8 cellular contexts compared by ENCODE assay signal in the genomic region with DNA sequence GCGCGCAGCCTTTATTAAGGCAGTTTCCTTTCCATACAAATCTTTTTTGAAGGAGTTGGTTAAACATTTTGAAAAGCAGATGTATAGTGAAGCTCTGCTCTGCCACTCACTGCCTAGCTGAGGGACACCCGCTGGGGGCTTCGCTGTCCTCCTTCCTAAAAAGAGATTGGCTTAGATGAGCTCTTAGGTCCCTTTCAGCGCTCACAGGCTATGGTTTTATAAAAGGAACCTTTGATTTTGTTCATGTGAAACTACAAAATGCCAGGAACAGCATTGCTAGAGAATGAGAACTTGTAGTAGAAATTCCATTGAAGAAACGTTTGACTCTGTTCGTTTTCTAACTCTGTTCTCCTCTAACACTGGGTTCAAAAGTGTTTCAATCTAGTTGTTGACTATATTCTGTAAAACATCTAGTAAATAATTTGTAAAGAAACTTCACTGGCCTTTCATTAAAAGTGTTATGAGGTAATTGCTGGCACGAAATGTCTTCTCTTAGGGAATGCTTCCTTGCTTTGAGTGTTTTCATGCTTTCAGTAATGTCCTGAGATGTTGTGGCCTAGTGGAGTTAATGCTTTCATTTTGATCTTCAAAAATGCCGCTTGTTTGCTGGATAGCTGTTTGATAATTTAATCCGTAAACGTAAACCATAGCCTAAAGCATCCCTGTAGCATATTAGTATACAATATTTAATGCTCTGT.
DNase-seq lines count a peak whose midpoint lies in the region; ATAC-seq and TF ChIP-seq lines count a peak whose summit lies in the region.

No MANE protein-coding gene starts in this region.

- 0 out of 2 replicates have a peak overlapping the region, but pooled peaks have one; percentile 80 for H3K27ac ChIP-seq in DOHH2 (ENCODE audit: low read depth, low read length)
- peak overlapping the region; percentile 93 for H3K27ac ChIP-seq in effector memory CD4-positive, alpha-beta T cell (ENCODE audit: insufficient read depth, low read length, poor library complexity, severe bottlenecking)

- H3K4me3 Mint-ChIP-seq in nephron = peak overlapping the region; percentile 97 to 100 (median 99)

- ATAC-seq in GM21367 (IDR thresholded peaks at IDR 0.05; ENCODE audit: unreplicated experiment) = no peak

- peaks cover 9% of the 10 kb centered on the region for H3K27me3 Mint-ChIP-seq in nephron (ENCODE audit: low read depth)

- no peaks in the 10 kb centered on the region for H3K9me2 ChIP-seq in DOHH2 (replicated peaks; ENCODE audit: control insufficient read depth, low read length)

- peak overlapping the region; percentile 83 for H3K4me2 ChIP-seq in DOHH2 (ENCODE audit: low read length)

- H3K27ac Mint-ChIP-seq in nephron = peak overlapping the region; percentile 98 to 99 (median 98)

- DNase-seq in NCI-H69 (lab: John Stamatoyannopoulos, UW) (peak; percentile 32), DMS153 treated with DMSO at 0.1 percent for 48 hours (lab: John Stamatoyannopoulos, UW; ENCODE audit: unreplicated experiment) (no peak), NCI-H446 (lab: John Stamatoyannopoulos, UW) (no peak)
- no peak for DNase-seq in effector memory CD4-positive, alpha-beta T cell
- DNase-seq in stimulated activated CD4-positive, alpha-beta T cell treated with anti-CD3 and anti-CD28 coated beads, Interleukin-1b, Interleukin-23, amount 100 ng/mL, for 48 hours = no peak

- H3K36me3 Mint-ChIP-seq in nephron (ENCODE audit: low read depth) = peaks cover 3% of the 10 kb centered on the region

- peaks cover 15% of the 10 kb centered on the region for H3K4me1 Mint-ChIP-seq in nephron

- peaks cover 11% of the 10 kb centered on the region for H3K36me3 ChIP-seq in DOHH2 (ENCODE audit: control insufficient read depth, low read length)
- H3K36me3 ChIP-seq in effector memory CD4-positive, alpha-beta T cell (ENCODE audit: control insufficient read depth, insufficient read depth, low read length) = no peaks in the 10 kb centered on the region

- H3K27me3 ChIP-seq in DOHH2 (ENCODE audit: control insufficient read depth, low read length) = peaks cover 9% of the 10 kb centered on the region
- no peaks in the 10 kb centered on the region for H3K27me3 ChIP-seq in effector memory CD4-positive, alpha-beta T cell (replicated peaks; ENCODE audit: control insufficient read depth, insufficient read depth, low read length, poor library complexity, severe bottlenecking)

- H3K9me3 Mint-ChIP-seq in nephron = no peaks in the 10 kb centered on the region

- no peaks in the 10 kb centered on the region for H3K9me3 ChIP-seq in DOHH2 (ENCODE audit: control insufficient read depth, insufficient read depth, low read length)
- H3K9me3 ChIP-seq in effector memory CD4-positive, alpha-beta T cell (ENCODE audit: control insufficient read depth, low read length) = no peaks in the 10 kb centered on the region

- peaks cover 13% of the 10 kb centered on the region for H3F3A ChIP-seq in DOHH2 (ENCODE audit: control insufficient read depth, insufficient read depth)

- peaks cover 14% of the 10 kb centered on the region for H4K20me1 ChIP-seq in DOHH2 (ENCODE audit: control insufficient read depth, insufficient read depth, low read depth, low read length)

- peaks cover 64% of the 10 kb centered on the region for H3K79me2 ChIP-seq in DOHH2 (ENCODE audit: control insufficient read depth, low read length)

- no peak for TF ChIP-seq CTCF in DOHH2 (IDR thresholded peaks at IDR 0.05; ENCODE audit: low read depth, low read length, poor library complexity, severe bottlenecking)
- TF ChIP-seq CTCF in nephron (IDR thresholded peaks at IDR 0.05; ENCODE audit: unreplicated experiment in 3 of 3) = no peak

- peak overlapping the region; percentile 94 for H3K4me3 ChIP-seq in DOHH2 (ENCODE audit: low read length)
- peak overlapping the region; percentile 93 for H3K4me3 ChIP-seq in effector memory CD4-positive, alpha-beta T cell (ENCODE audit: insufficient read depth, low read depth, low read length, poor library complexity, severe bottlenecking)

- H3K4me1 ChIP-seq in DOHH2 (ENCODE audit: control insufficient read depth, low read length) = peaks cover 37% of the 10 kb centered on the region
- peaks cover 18% of the 10 kb centered on the region for H3K4me1 ChIP-seq in effector memory CD4-positive, alpha-beta T cell (ENCODE audit: control insufficient read depth, insufficient read depth, low read length, poor library complexity, severe bottlenecking)
